In genomic region chr20:50790651-50791277, GRCh38 we compare ENCODE assay signal across 8 cellular contexts. TPM values are rescaled to one million over a fixed set of nuclear protein-coding genes. Genes with fewer than 3 reads are reported as not detected.
A peak's percentile ranks its signal among the peaks of the same experiment; 100 is the strongest.
DNase-seq lines count a peak whose midpoint lies in the region; ATAC-seq, FAIRE-seq and TF ChIP-seq lines count a peak whose summit lies in the region.

No MANE protein-coding gene starts in this region.

- TF ChIP-seq RAD21 in HepG2 (CRISPR knock-in tag; IDR thresholded peaks at IDR 0.05) = peak; percentile 90

- peak; percentile 99 for TF ChIP-seq CTCF in HepG2 (CRISPR knock-in tag; IDR thresholded peaks at IDR 0.05)

- H3K79me2 ChIP-seq in HepG2 (ENCODE audit: insufficient read depth, low read length) = no peaks in the 10 kb centered on the region

- H3K4me3 ChIP-seq in HepG2 (replicated peaks in 1 of 3; ENCODE audit: insufficient read depth in 1 of 3, low read depth in 2 of 3, low read length in 3 of 3) = peak overlapping the region; percentile 44 to 69 (median 46); a peak in 5 of 6 replicates

- peak; percentile 73 to 74 for TF ChIP-seq POLR2A in HepG2 (IDR thresholded peaks at IDR 0.05; ENCODE audit: insufficient read depth in 1 of 2, low read depth in 2 of 2, low read length in 2 of 2)

- intact Hi-C loops in HepG2 (cut with micrococcal nuclease; ENCODE audit: unreplicated experiment) = loop anchor here (1.0 to 5.0 kb wide), 3 partner anchors 127 to 517 kb away; no protein-coding TSS in a partner anchor

- H3K9me3 ChIP-seq in HepG2 (ENCODE audit: low read length) = no peaks in the 10 kb centered on the region

- POLR2A ChIA-PET in HepG2 (lab: Yijun Ruan, JAX) = interaction anchor here (0.6 to 4.2 kb wide), 22 partner anchors 9 to 619 kb away, joined by 3 to 26 read pairs (median 4); partner anchors contain the start of genes ADNP, DPM1, MOCS3 and PARD6B

- no peaks in the 10 kb centered on the region for H3K36me3 ChIP-seq in HepG2 (replicated peaks in 1 of 2; ENCODE audit: control insufficient read depth in 1 of 2, insufficient read depth in 2 of 2, low read length in 2 of 2)

- no peaks in the 10 kb centered on the region for H3K27me3 ChIP-seq in HepG2 (ENCODE audit: control insufficient read depth in 1 of 2, insufficient read depth in 2 of 2, low read length in 2 of 2)

- CTCF ChIA-PET in HepG2 (lab: Yijun Ruan, JAX; ENCODE audit: low intra/inter-chr PET ratio, low total read pairs) = interaction anchor here (1.5 to 1.8 kb wide), 3 partner anchors 28 to 165 kb away, joined by 3 to 15 read pairs (median 4); no protein-coding TSS in a partner anchor

- in situ Hi-C loops in HepG2 (cut with HindIII; ENCODE audit: extremely low pct_ligation_motif_present, low pct_unique_long_range_greater_than_20kb) = loop anchor here (10.0 to 25.0 kb wide), 2 partner anchors 144 to 522 kb away; partner anchors contain the start of gene ADNP

- H3K9ac ChIP-seq in HepG2 (ENCODE audit: insufficient read depth, low read depth, low read length) = peak overlapping the region; percentile 49

- no TSS peak for BruUV-seq in HepG2 (replicated peaks; lab: Mats Ljungman, UMichigan)

- no peak overlapping the region for H2AFZ ChIP-seq in HepG2 (ENCODE audit: low read length)

- H4K20me1 ChIP-seq in HepG2 (ENCODE audit: insufficient read depth, low read length) = no peaks in the 10 kb centered on the region

- ATAC-seq in GM18858 (IDR thresholded peaks at IDR 0.05; ENCODE audit: unreplicated experiment) (peak; percentile 49), HG03097 (IDR thresholded peaks at IDR 0.05; ENCODE audit: low FRiP score, unreplicated experiment) (peak; percentile 41), HepG2 (peak; percentile 85)

- peak; percentile 48 to 72; a peak in 2 of 4 replicates for TF ChIP-seq EP300 in HepG2 (IDR thresholded peaks at IDR 0.05; ENCODE audit: low read depth in 2 of 2, low read length in 2 of 2)
- TF ChIP-seq EP300 in HepG2 (CRISPR knock-in tag; IDR thresholded peaks at IDR 0.05; ENCODE audit: borderline replicate concordance) = peak; percentile 82

- H3K4me2 ChIP-seq in HepG2 (ENCODE audit: low read depth, low read length) = peak overlapping the region; percentile 74

- DNase-seq in AG08396 (ENCODE audit: low spot score) (peak; percentile 95), NCI-H446 (lab: John Stamatoyannopoulos, UW) (peak; percentile 58 to 82), cortex of kidney (lab: John Stamatoyannopoulos, UW) (peak; percentile 37), HepG2 (ENCODE audit: low spot score) (peak; percentile 88)
- peak; percentile 68 to 75 for DNase-seq in activated CD4-positive, alpha-beta T cell treated with anti-CD3 and anti-CD28 coated beads for 4 hours
- peak; percentile 82 for DNase-seq in stimulated activated CD4-positive, alpha-beta T cell treated with anti-CD3 and anti-CD28 coated beads, Interleukin-4, amount 100 ng/mL, for 1 hour

- peak overlapping the region; percentile 42 for H3K27ac ChIP-seq in HepG2 (ENCODE audit: extremely low read length, insufficient read depth, low read length)

- H3K4me1 ChIP-seq in HepG2 (ENCODE audit: insufficient read depth, low read length) = peaks cover 59% of the 10 kb centered on the region

- peak; percentile 21 for FAIRE-seq in HepG2 (lab: Jason Lieb, UNC)

- 5% methylated on average over 18 of the region's 23 CpGs for WGBS in HepG2 (ENCODE audit: low lambda C conversion rate)

TF ChIP-seq in HepG2, 621 proteins besides CTCF, POLR2A, EP300 and RAD21 (continues in another document):
- TF ChIP-seq MLXIP (CRISPR knock-in tag; IDR thresholded peaks at IDR 0.05; ENCODE audit: borderline replicate concordance) (no peak), NFE2L1 (CRISPR knock-in tag; IDR thresholded peaks at IDR 0.05; ENCODE audit: borderline replicate concordance) (peak; percentile 77; the same call in 1 of the 2 replicates), CREM (IDR thresholded peaks at IDR 0.05) (peak; percentile 48; the same call in 1 of the 2 replicates), CREM (CRISPR knock-in tag; IDR thresholded peaks at IDR 0.05) (peak; percentile 30; the same call in 1 of the 2 replicates)

RNA-seq across cellular contexts. Expression of gene BCAS4, which starts 4.1 kb away (rescaled TPM):
- 5.9 and 7.2 TPM in 2 replicates for total RNA-seq in HepG2 (2016; rRNA removed; fragmentation: Illumina TruSeq; extraction: Trizol)
- 3.6 and 4.1 TPM in 2 replicates for total RNA-seq in HepG2 (2016; cell fraction: cytosol; rRNA removed; fragmentation: Illumina TruSeq; extraction: Trizol; ENCODE audit: low read depth)
- 7.0 and 8.2 TPM in 2 replicates for total RNA-seq in HepG2 (2016; cell fraction: insoluble cytoplasmic fraction; rRNA removed; fragmentation: Illumina TruSeq; extraction: Trizol)
- 6.0 and 7.8 TPM in 2 replicates for total RNA-seq in HepG2 (2016; cell fraction: membrane; rRNA removed; fragmentation: Illumina TruSeq; extraction: Trizol)
- total RNA-seq in HepG2 (2016; cell fraction: nucleus; rRNA removed; fragmentation: Illumina TruSeq; extraction: Trizol) = 3.0 and 4.1 TPM in 2 replicates
- 7.9 and 8.0 TPM in 2 replicates for polyA plus RNA-seq in HepG2 (2011; rRNA removed)
- 6.7 and 10.5 TPM in 2 replicates for polyA plus RNA-seq in HepG2 (2011; cell fraction: cytosol; rRNA removed)
- polyA plus RNA-seq in HepG2 (2011; cell fraction: nucleus; rRNA removed) = 4.6 and 7.3 TPM in 2 replicates
- polyA plus RNA-seq in HepG2 (2012) = 3.8 and 5.2 TPM in 2 replicates
- polyA plus RNA-seq in HepG2 (2016; cell fraction: cytosol; fragmentation: Illumina TruSeq; extraction: Trizol; ENCODE audit: low read depth) = 6.8 and 7.0 TPM in 2 replicates
- 6.9 and 7.1 TPM in 2 replicates for polyA plus RNA-seq in HepG2 (2016; cell fraction: insoluble cytoplasmic fraction; fragmentation: Illumina TruSeq; extraction: Trizol; ENCODE audit: low read depth)
- 5.1 and 6.4 TPM in 2 replicates for polyA plus RNA-seq in HepG2 (2016; cell fraction: membrane; fragmentation: Illumina TruSeq; extraction: Trizol; ENCODE audit: low read depth)
- polyA plus RNA-seq in HepG2 (2016; cell fraction: nucleus; fragmentation: Illumina TruSeq; extraction: Trizol; ENCODE audit: insufficient read depth, low read depth) = 3.6 and 6.6 TPM in 2 replicates
- polyA minus RNA-seq in HepG2 (2011; rRNA and poly(A)+ RNA removed; ENCODE audit: low replicate concordance) = 0.07 and 10.0 TPM in 2 replicates
- polyA minus RNA-seq in HepG2 (2011; cell fraction: cytosol; rRNA and poly(A)+ RNA removed) = 2.9 and 4.1 TPM in 2 replicates
- 2.9 and 4.1 TPM in 2 replicates for polyA minus RNA-seq in HepG2 (2011; cell fraction: nucleus; rRNA and poly(A)+ RNA removed)

RNA-seq across cellular contexts. Expression of gene PARD6B, which starts 59.4 kb away (rescaled TPM):
- total RNA-seq in HepG2 (2016; rRNA removed; fragmentation: Illumina TruSeq; extraction: Trizol) = 22.2 and 26.6 TPM in 2 replicates
- total RNA-seq in HepG2 (2016; cell fraction: cytosol; rRNA removed; fragmentation: Illumina TruSeq; extraction: Trizol; ENCODE audit: low read depth) = 1.9 TPM in 2 replicates
- 21.4 and 26.1 TPM in 2 replicates for total RNA-seq in HepG2 (2016; cell fraction: insoluble cytoplasmic fraction; rRNA removed; fragmentation: Illumina TruSeq; extraction: Trizol)
- total RNA-seq in HepG2 (2016; cell fraction: membrane; rRNA removed; fragmentation: Illumina TruSeq; extraction: Trizol) = 10.5 and 11.8 TPM in 2 replicates
- 12.5 and 14.9 TPM in 2 replicates for total RNA-seq in HepG2 (2016; cell fraction: nucleus; rRNA removed; fragmentation: Illumina TruSeq; extraction: Trizol)
- 6.0 and 6.9 TPM in 2 replicates for polyA plus RNA-seq in HepG2 (2011; rRNA removed)
- 2.8 and 4.1 TPM in 2 replicates for polyA plus RNA-seq in HepG2 (2011; cell fraction: cytosol; rRNA removed)
- 2.6 and 3.1 TPM in 2 replicates for polyA plus RNA-seq in HepG2 (2011; cell fraction: nucleus; rRNA removed)
- polyA plus RNA-seq in HepG2 (2012) = 4.6 and 4.9 TPM in 2 replicates
- polyA plus RNA-seq in HepG2 (2016; cell fraction: cytosol; fragmentation: Illumina TruSeq; extraction: Trizol; ENCODE audit: low read depth) = 0.35 and 0.57 TPM in 2 replicates
- 8.8 and 9.1 TPM in 2 replicates for polyA plus RNA-seq in HepG2 (2016; cell fraction: insoluble cytoplasmic fraction; fragmentation: Illumina TruSeq; extraction: Trizol; ENCODE audit: low read depth)
- polyA plus RNA-seq in HepG2 (2016; cell fraction: membrane; fragmentation: Illumina TruSeq; extraction: Trizol; ENCODE audit: low read depth) = 2.6 and 2.7 TPM in 2 replicates
- polyA plus RNA-seq in HepG2 (2016; cell fraction: nucleus; fragmentation: Illumina TruSeq; extraction: Trizol; ENCODE audit: insufficient read depth, low read depth) = 13.0 and 13.3 TPM in 2 replicates
- 3.1 and 8.3 TPM in 2 replicates for polyA minus RNA-seq in HepG2 (2011; rRNA and poly(A)+ RNA removed; ENCODE audit: low replicate concordance)
- polyA minus RNA-seq in HepG2 (2011; cell fraction: cytosol; rRNA and poly(A)+ RNA removed) = 22.0 and 24.4 TPM in 2 replicates
- 10.6 and 14.4 TPM in 2 replicates for polyA minus RNA-seq in HepG2 (2011; cell fraction: nucleus; rRNA and poly(A)+ RNA removed)

Comparison
In these comparisons a context has a peak if more than half of its experiments do, and no peak if none do; other contexts are left out.
1. Peak in every context shown above with its lines: DNase-seq, ATAC-seq, H3K4me3 ChIP-seq and H3K27ac ChIP-seq.
2. DNase-seq: peak in every context shown above with its lines; median percentile 95 in AG08396; 88 in HepG2; 82 in stimulated activated CD4-positive, alpha-beta T cell treated with anti-CD3 and anti-CD28 coated beads, Interleukin-4, amount 100 ng/mL, for 1 hour; 72 in activated CD4-positive, alpha-beta T cell treated with anti-CD3 and anti-CD28 coated beads for 4 hours; 70 in NCI-H446; 37 in cortex of kidney.